In the genomic region with DNA sequence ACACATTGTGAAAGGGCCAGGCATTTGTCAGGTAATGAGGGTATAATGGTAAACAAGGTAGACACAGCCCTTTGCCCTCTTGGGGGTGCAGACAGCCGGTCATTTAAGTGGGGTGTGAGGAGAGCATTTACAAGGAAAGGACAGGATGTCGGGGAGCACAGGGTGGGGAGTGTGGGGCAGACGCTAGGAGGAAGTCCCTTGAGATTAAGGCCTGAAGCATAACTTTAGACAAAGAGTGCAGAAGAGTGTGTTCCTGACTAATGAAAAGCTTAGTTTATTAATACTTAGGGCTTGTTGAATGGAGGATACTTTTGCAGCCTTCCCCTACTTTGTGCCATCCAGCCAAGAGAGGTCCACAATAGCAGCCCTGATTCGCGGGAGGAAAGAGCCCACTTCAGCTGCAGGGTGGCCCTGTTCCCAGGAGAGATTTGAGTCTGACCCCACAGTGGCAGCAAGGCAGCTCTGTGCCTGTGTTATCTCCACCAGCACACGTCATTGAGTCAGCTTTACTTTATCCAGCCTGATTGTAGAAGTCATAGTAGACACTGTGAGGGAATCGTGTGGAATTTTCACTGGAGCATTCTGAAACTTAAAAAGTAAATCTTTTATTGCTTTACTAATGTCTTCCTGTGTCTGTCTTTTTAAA, we compare ENCODE assay signal across 16 cellular contexts. TPM values are rescaled to one million over a fixed set of nuclear protein-coding genes. Genes with fewer than 3 reads are reported as not detected.
DNase-seq lines count a peak whose midpoint lies in the region; ATAC-seq, FAIRE-seq and TF ChIP-seq lines count a peak whose summit lies in the region.
"Had no signal": no experiment of that assay in that cellular context is flagged by ENCODE, and none has a peak within 500 bp of the region (broad histone marks: within the 10 kb centered on the region; RNA-seq: fewer than 3 reads in every experiment).

No MANE protein-coding gene starts in this region.

- no peak for TF ChIP-seq POLR2A in K562 (conservative IDR thresholded peaks at IDR 0.05)

- 0 out of 2 replicates have a peak, but pooled peaks cover 3% of the 10 kb centered on the region for H4K20me1 ChIP-seq in K562 (replicated peaks; ENCODE audit: control insufficient read depth, insufficient read depth, low read length)

- peak; percentile 88 for FAIRE-seq in K562 (lab: Jason Lieb, UNC)
- FAIRE-seq: A549, H1 had no signal

- WGBS in K562 (ENCODE audit: insufficient coverage, low coverage, missing lambda C conversion rate), result 1% methylated on average over 7 of the region's 7 CpGs

- H3K4me2 ChIP-seq in K562 (ENCODE audit: insufficient read depth, low read length), result peak overlapping the region; percentile 64
- H3K4me2 ChIP-seq: A549 had no signal

- H3K27ac ChIP-seq in K562 (ENCODE audit: extremely low read depth, low read depth, low read length), result peak overlapping the region; percentile 72
- H3K27ac ChIP-seq in upper lobe of right lung, result no peak overlapping the region
- no peak overlapping the region for H3K27ac ChIP-seq in tibial artery
- H3K27ac ChIP-seq: A549, uterus had no signal

- H2AFZ ChIP-seq in K562 (ENCODE audit: low read depth, low read length), result no peak overlapping the region

- TF ChIP-seq EP300 in K562 (IDR thresholded peaks at IDR 0.05; ENCODE audit: low read length), result peak; percentile 70; the same call in 1 of the 2 replicates

- no peaks in the 10 kb centered on the region for H3K9me3 ChIP-seq in K562 (replicated peaks; ENCODE audit: control insufficient read depth, insufficient read depth, low read depth, low read length)
- H3K9me3 ChIP-seq in upper lobe of right lung, result no peaks in the 10 kb centered on the region
- no peaks in the 10 kb centered on the region for H3K9me3 ChIP-seq in tibial artery
- H3K9me3 ChIP-seq: A549, uterus had no signal

- in situ Hi-C loops in K562 (cut with MboI), result no loop called here

- no peak for TF ChIP-seq CTCF in K562 (IDR thresholded peaks at IDR 0.05 in 2 of 3, conservative IDR thresholded peaks at IDR 0.05 in 1 of 3; ENCODE audit: insufficient read depth in 2 of 3, low read depth in 1 of 3, low read length in 3 of 3)
- no peak for TF ChIP-seq CTCF in upper lobe of right lung (IDR thresholded peaks at IDR 0.05)
- TF ChIP-seq CTCF in tibial artery (IDR thresholded peaks at IDR 0.05), result no peak

- BruUV-seq in K562 (replicated peaks; lab: Mats Ljungman, UMichigan), result no TSS peak

- CTCF ChIA-PET in K562 (lab: Yijun Ruan, JAX; ENCODE audit: low intra/inter-chr PET ratio), result no interaction called here

- peaks cover 4% of the 10 kb centered on the region for H3K9me1 ChIP-seq in K562 (ENCODE audit: control insufficient read depth, insufficient read depth, low read length)

- no peaks in the 10 kb centered on the region for H3K27me3 ChIP-seq in K562 (ENCODE audit: control insufficient read depth in 2 of 2, insufficient read depth in 2 of 2, low read length in 2 of 2)
- H3K27me3 ChIP-seq in upper lobe of right lung, result no peaks in the 10 kb centered on the region
- no peaks in the 10 kb centered on the region for H3K27me3 ChIP-seq in tibial artery
- H3K27me3 ChIP-seq: uterus had no signal

- H3K4me3 ChIP-seq in K562, result no peak overlapping the region
- no peak overlapping the region for H3K4me3 ChIP-seq in upper lobe of right lung
- no peak overlapping the region for H3K4me3 ChIP-seq in tibial artery
- H3K4me3 ChIP-seq: A549, uterus had no signal

- POLR2A ChIA-PET in K562 (lab: Yijun Ruan, JAX), result interaction anchor here (0.6 to 1.6 kb wide), 7 partner anchors 11 to 902 kb away, joined by 3 to 8 read pairs (median 3); no protein-coding TSS in a partner anchor

- no peak for DNase-seq in Right ventricle myocardium inferior (ENCODE audit: missing footprints)
- no peak for DNase-seq in cardiac septum (ENCODE audit: low spot score)
- peak; percentile 39 to 84 (median 64) for DNase-seq in K562 (ENCODE audit: extremely low read depth in 1 of 4, low spot score in 3 of 4)
- peak in 1 of 2 donors; percentile 19 for DNase-seq in left colon
- no peak for DNase-seq in upper lobe of right lung
- no peak for DNase-seq in NCI-H1694 (lab: John Stamatoyannopoulos, UW)
- no peak for DNase-seq in tibial artery
- DNase-seq in foreskin melanocyte, result no peak
- DNase-seq: activated CD4-positive, alpha-beta T cell treated with anti-CD3 and anti-CD28 coated beads for 4 hours; DMS79 treated with DMSO at 0.1 percent for 48 hours; NCI-H1092 treated with DMSO at 0.1 percent for 48 hours; NCI-H526 treated with DMSO at 0.1 percent for 48 hours; SHP77 treated with DMSO at 0.1 percent for 48 hours; uterus had no signal

- peaks cover 78% of the 10 kb centered on the region for H3K79me2 ChIP-seq in K562 (ENCODE audit: control insufficient read depth, insufficient read depth, low read length)

- peaks cover 17 to 57% of the 10 kb centered on the region in 2 experiments for H3K4me1 ChIP-seq in K562 (replicated peaks in 1 of 2; ENCODE audit: control insufficient read depth in 2 of 2, insufficient read depth in 2 of 2, low read length in 2 of 2)
- H3K4me1 ChIP-seq in upper lobe of right lung, result peaks cover 20% of the 10 kb centered on the region
- peaks cover 0 to 40% (median 3%) of the 10 kb centered on the region in 4 donors for H3K4me1 ChIP-seq in tibial artery

- 0 out of 4 replicates have a peak, but pooled peaks of 1 of the 2 experiments have one; percentile 20 for TF ChIP-seq RAD21 in K562 (CRISPR knock-in tag; conservative IDR thresholded peaks at IDR 0.05 in 1 of 2, IDR thresholded peaks at IDR 0.05 in 1 of 2)

- ATAC-seq in Right ventricle myocardium inferior (peak; percentile 85), K562 (peak; percentile 82), left colon (peak; percentile 16), upper lobe of right lung (peak; percentile 34)

- intact Hi-C loops in Right ventricle myocardium inferior (cut with DNase I) (loop anchor here (5.0 kb wide), 1 partner anchor 35 kb away; no protein-coding TSS in a partner anchor), cardiac septum (cut with DNase I) (no loop called here), K562 (cut with micrococcal nuclease) (no loop called here), left colon (cut with DNase I, micrococcal nuclease) (no loop called here), upper lobe of right lung (cut with DNase I) (no loop called here), tibial artery (cut with DNase I; ENCODE audit: low total_unique reads) (no loop called here)

- H3K9ac ChIP-seq in K562 (ENCODE audit: insufficient read depth in 1 of 2, low read depth in 2 of 2, low read length in 2 of 2), result peak overlapping the region; percentile 56 to 86; a peak in 3 of 4 replicates

- peaks cover 5% of the 10 kb centered on the region; the same call in 1 of the 3 replicates for H3K36me3 ChIP-seq in K562 (ENCODE audit: control insufficient read depth, insufficient read depth, low read length)
- no peaks in the 10 kb centered on the region for H3K36me3 ChIP-seq in upper lobe of right lung
- no peaks in the 10 kb centered on the region for H3K36me3 ChIP-seq in tibial artery
- H3K36me3 ChIP-seq: uterus had no signal

TF ChIP-seq in K562, 482 proteins besides CTCF, POLR2A, EP300 and RAD21 (continues in another document):
- TF ChIP-seq, protein P1, sequence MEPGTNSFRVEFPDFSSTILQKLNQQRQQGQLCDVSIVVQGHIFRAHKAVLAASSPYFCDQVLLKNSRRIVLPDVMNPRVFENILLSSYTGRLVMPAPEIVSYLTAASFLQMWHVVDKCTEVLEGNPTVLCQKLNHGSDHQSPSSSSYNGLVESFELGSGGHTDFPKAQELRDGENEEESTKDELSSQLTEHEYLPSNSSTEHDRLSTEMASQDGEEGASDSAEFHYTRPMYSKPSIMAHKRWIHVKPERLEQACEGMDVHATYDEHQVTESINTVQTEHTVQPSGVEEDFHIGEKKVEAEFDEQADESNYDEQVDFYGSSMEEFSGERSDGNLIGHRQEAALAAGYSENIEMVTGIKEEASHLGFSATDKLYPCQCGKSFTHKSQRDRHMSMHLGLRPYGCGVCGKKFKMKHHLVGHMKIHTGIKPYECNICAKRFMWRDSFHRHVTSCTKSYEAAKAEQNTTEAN (CRISPR knock-in tag; IDR thresholded peaks at IDR 0.05), result no peak
- no peak for TF ChIP-seq PHTF2 (CRISPR knock-in tag; IDR thresholded peaks at IDR 0.05)
- TF ChIP-seq, protein P2, sequence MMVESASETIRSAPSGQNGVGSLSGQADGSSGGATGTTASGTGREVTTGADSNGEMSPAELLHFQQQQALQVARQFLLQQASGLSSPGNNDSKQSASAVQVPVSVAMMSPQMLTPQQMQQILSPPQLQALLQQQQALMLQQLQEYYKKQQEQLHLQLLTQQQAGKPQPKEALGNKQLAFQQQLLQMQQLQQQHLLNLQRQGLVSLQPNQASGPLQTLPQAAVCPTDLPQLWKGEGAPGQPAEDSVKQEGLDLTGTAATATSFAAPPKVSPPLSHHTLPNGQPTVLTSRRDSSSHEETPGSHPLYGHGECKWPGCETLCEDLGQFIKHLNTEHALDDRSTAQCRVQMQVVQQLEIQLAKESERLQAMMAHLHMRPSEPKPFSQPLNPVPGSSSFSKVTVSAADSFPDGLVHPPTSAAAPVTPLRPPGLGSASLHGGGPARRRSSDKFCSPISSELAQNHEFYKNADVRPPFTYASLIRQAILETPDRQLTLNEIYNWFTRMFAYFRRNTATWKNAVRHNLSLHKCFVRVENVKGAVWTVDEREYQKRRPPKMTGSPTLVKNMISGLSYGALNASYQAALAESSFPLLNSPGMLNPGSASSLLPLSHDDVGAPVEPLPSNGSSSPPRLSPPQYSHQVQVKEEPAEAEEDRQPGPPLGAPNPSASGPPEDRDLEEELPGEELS (CRISPR knock-in tag; IDR thresholded peaks at IDR 0.05; ENCODE audit: borderline replicate concordance), result no peak; the same call in 1 of the 2 replicates
- peak; percentile 89 for TF ChIP-seq SMARCE1 (IDR thresholded peaks at IDR 0.05)

RNA-seq across cellular contexts. Expression of a gene that starts 35.1 kb away (rescaled TPM):
- total RNA-seq in Right ventricle myocardium inferior (47.9 TPM), cardiac septum (35.7 TPM), K562 (2014; rRNA removed) (46.1 and 57.8 TPM in 2 replicates), K562 (2014; rRNA removed; fragmentation: Illumina TruSeq; extraction: Trizol) (82.4 and 92.6 TPM in 2 replicates), K562 (2015; rRNA removed; fragmentation: Illumina TruSeq; extraction: Trizol) (63.2 and 66.5 TPM in 2 replicates), K562 (2021) (65.3 and 79.5 TPM in 2 replicates), left colon (100 to 1,000 TPM; 117 to 118 TPM), upper lobe of right lung (85.2 TPM)
- 126 and 209 TPM in 2 replicates for total RNA-seq in K562 (2011; cell fraction: chromatin; rRNA removed; ENCODE audit: low replicate concordance)
- 109 and 121 TPM in 2 replicates for total RNA-seq in K562 (2011; cell fraction: nucleolus; rRNA removed)
- 238 and 352 TPM in 2 replicates for total RNA-seq in K562 (2011; cell fraction: nucleoplasm; rRNA removed)
- polyA plus RNA-seq in K562 (2011; rRNA removed) (89.9 and 153 TPM in 2 replicates), K562 (2014; fragmentation: Illumina TruSeq; extraction: Trizol) (64.6 and 75.9 TPM in 2 replicates), K562 (2014; fragmentation: Nextera tagmentation; extraction: Ambion mirVana) (10 to 100 TPM; 14.5 to 20.5 TPM), K562 (2014; rRNA removed) (46.5 and 46.7 TPM in 2 replicates)
- polyA plus RNA-seq in K562 (2011; cell fraction: cytosol; rRNA removed), result 43.0 and 55.8 TPM in 2 replicates
- polyA plus RNA-seq in K562 (2011; cell fraction: nucleus; rRNA removed), result 42.9 and 57.7 TPM in 2 replicates
- polyA plus RNA-seq in K562 (2012), result 46.5 and 47.2 TPM in 2 replicates
- polyA minus RNA-seq in K562 (2011; rRNA and poly(A)+ RNA removed), result 94.6 and 129 TPM in 2 replicates
- 50.0 and 63.6 TPM in 2 replicates for polyA minus RNA-seq in K562 (2011; cell fraction: cytosol; rRNA and poly(A)+ RNA removed)
- 22.6 and 35.3 TPM in 2 replicates for polyA minus RNA-seq in K562 (2011; cell fraction: nucleus; rRNA and poly(A)+ RNA removed)

Comparison
In these comparisons a context has a peak if more than half of its experiments do, and no peak if none do; other contexts are left out.
1. ATAC-seq: peak in every context shown above with its lines; median percentile 85 in Right ventricle myocardium inferior; 82 in K562; 34 in upper lobe of right lung; 16 in left colon.
2. DNase-seq: peak in K562 (4 of 4); none in Right ventricle myocardium inferior (single experiment), cardiac septum (single experiment), upper lobe of right lung (single experiment), NCI-H1694 (single experiment), tibial artery (0 of 2) and foreskin melanocyte (single experiment).